Comparison of ENCODE assay signal across 21 cellular contexts in the genomic region with DNA sequence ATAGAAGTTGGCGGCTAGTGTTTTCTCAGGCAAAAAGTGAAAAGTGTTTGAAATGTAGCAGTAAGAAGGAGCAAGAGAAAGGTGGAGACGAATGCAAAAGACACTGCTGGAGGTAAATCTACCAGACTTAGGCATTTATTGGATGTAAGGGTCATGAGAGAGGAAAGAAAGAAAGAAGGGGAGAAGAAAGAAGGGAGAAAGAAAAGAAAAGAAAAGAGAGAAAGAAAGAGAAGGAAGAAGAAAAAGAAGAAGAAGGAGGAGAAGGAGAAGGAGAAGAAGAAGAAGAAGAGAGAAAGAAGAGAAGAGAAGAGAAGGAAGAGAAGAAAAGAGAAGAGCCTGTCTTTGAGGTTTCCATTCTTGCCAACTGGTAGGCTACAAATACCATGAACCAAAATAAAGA. TPM values are rescaled to one million over a fixed set of nuclear protein-coding genes. Genes with fewer than 3 reads are reported as not detected.
DNase-seq lines count a peak whose midpoint lies in the region; ATAC-seq, FAIRE-seq and TF ChIP-seq lines count a peak whose summit lies in the region.
"Had no signal": no experiment of that assay in that cellular context is flagged by ENCODE, and none has a peak within 500 bp of the region (broad histone marks: within the 10 kb centered on the region; RNA-seq: fewer than 3 reads in every experiment).

No MANE protein-coding gene starts in this region.

- H3K36me3 ChIP-seq in HEK293 (ENCODE audit: control insufficient read depth in 2 of 2, insufficient read depth in 1 of 2, low read length in 2 of 2) (no peaks in the 10 kb centered on the region), K562 (ENCODE audit: control insufficient read depth, insufficient read depth, low read length) (no peaks in the 10 kb centered on the region)
- H3K36me3 ChIP-seq: BLaER1 treated with 17β-estradiol and CSF1 and Interleukin-3, amounts not matched to agents 10 nM and 100 nM had no signal

- H3K79me2 ChIP-seq in K562 (ENCODE audit: control insufficient read depth, insufficient read depth, low read length): no peaks in the 10 kb centered on the region

- peaks cover 3% of the 10 kb centered on the region for H3K27me3 Mint-ChIP-seq in memory B cell
- H3K27me3 Mint-ChIP-seq: B cell had no signal

- H3K4me3 Mint-ChIP-seq in memory B cell: no peak overlapping the region
- H3K4me3 Mint-ChIP-seq: B cell; CD4-positive, alpha-beta T cell; CD8-positive, alpha-beta T cell had no signal

- FAIRE-seq in K562 (lab: Jason Lieb, UNC): no peak
- FAIRE-seq: A549, D721Med, G401.6, GM12891, GM18507 had no signal

- H3K9me3 Mint-ChIP-seq in memory B cell: peaks cover 3% of the 10 kb centered on the region
- H3K9me3 Mint-ChIP-seq: CD4-positive, alpha-beta T cell; CD8-positive, alpha-beta T cell had no signal

- no peak for TF ChIP-seq EP300 in K562 (IDR thresholded peaks at IDR 0.05; ENCODE audit: low read length)

- peak overlapping the region; percentile 14 for H3K27ac Mint-ChIP-seq in memory B cell
- H3K27ac Mint-ChIP-seq: B cell; CD4-positive, alpha-beta T cell; CD8-positive, alpha-beta T cell had no signal

- H3K27ac ChIP-seq in HEK293 (ENCODE audit: extremely low read depth, low read depth, low read length) (no peak overlapping the region), K562 (ENCODE audit: extremely low read depth, low read depth, low read length) (no peak overlapping the region)
- H3K27ac ChIP-seq: 22Rv1; A549; BLaER1 treated with 17β-estradiol and CSF1 and Interleukin-3, amounts not matched to agents 10 nM and 100 nM; C4-2B had no signal

- POLR2A ChIA-PET in HEK293 (lab: Yijun Ruan, JAX): no interaction called here
- POLR2A ChIA-PET in K562 (lab: Yijun Ruan, JAX): no interaction called here

- no TSS peak for BruUV-seq in K562 (replicated peaks; lab: Mats Ljungman, UMichigan)

- in situ Hi-C loops in K562 (cut with MboI): no loop called here

- H3K4me3 ChIP-seq in HEK293 (ENCODE audit: low read depth, low read length) (no peak overlapping the region), K562 (no peak overlapping the region)
- H3K4me3 ChIP-seq: A549; BLaER1 treated with 17β-estradiol and CSF1 and Interleukin-3, amounts not matched to agents 10 nM and 100 nM had no signal

- no peak overlapping the region for H2AFZ ChIP-seq in K562 (ENCODE audit: low read depth, low read length)

- no peaks in the 10 kb centered on the region for H3K36me3 Mint-ChIP-seq in memory B cell
- H3K36me3 Mint-ChIP-seq: CD8-positive, alpha-beta T cell had no signal

- ATAC-seq in K562: no peak
- ATAC-seq in memory B cell (ENCODE audit: low read depth): no peak
- ATAC-seq in GM18502 (IDR thresholded peaks at IDR 0.05; ENCODE audit: poor library complexity, unreplicated experiment): no peak
- ATAC-seq: A549; CD8-positive, alpha-beta T cell had no signal

- H3K27me3 ChIP-seq in K562 (ENCODE audit: control insufficient read depth in 2 of 2, insufficient read depth in 2 of 2, low read length in 2 of 2): no peaks in the 10 kb centered on the region

- DNase-seq in K562 (ENCODE audit: extremely low read depth in 1 of 4, low spot score in 3 of 4): no peak
- no peak for DNase-seq in memory B cell (ENCODE audit: low spot score in 2 of 2)
- no peak for DNase-seq in NCI-H446 treated with DMSO at 0.1 percent for 48 hours (lab: John Stamatoyannopoulos, UW)
- DNase-seq: AML-193; Caco-2; Calu3; CD4-positive, alpha-beta T cell; CD8-positive, alpha-beta T cell; DMS79 treated with DMSO at 0.1 percent for 48 hours; GF-D8 had no signal

- peaks cover 3% of the 10 kb centered on the region for H3K4me1 Mint-ChIP-seq in memory B cell
- H3K4me1 Mint-ChIP-seq: B cell had no signal

- no CpG with 5 or more reads among the region's 2 CpGs for WGBS in K562 (ENCODE audit: insufficient coverage, low coverage, missing lambda C conversion rate)

- TF ChIP-seq RAD21 in K562 (CRISPR knock-in tag; conservative IDR thresholded peaks at IDR 0.05 in 1 of 2, IDR thresholded peaks at IDR 0.05 in 1 of 2): no peak

- TF ChIP-seq CTCF in HEK293 (tag by site-specific recombination; IDR thresholded peaks at IDR 0.05): no peak
- TF ChIP-seq CTCF in K562 (IDR thresholded peaks at IDR 0.05 in 2 of 3, conservative IDR thresholded peaks at IDR 0.05 in 1 of 3; ENCODE audit: insufficient read depth in 2 of 3, low read depth in 1 of 3, low read length in 3 of 3): no peak

- TF ChIP-seq POLR2A in K562 (conservative IDR thresholded peaks at IDR 0.05): no peak

- H3K4me1 ChIP-seq in HEK293 (ENCODE audit: control insufficient read depth, insufficient read depth, low read length) (no peaks in the 10 kb centered on the region), K562 (replicated peaks in 1 of 2; ENCODE audit: control insufficient read depth in 2 of 2, insufficient read depth in 2 of 2, low read length in 2 of 2) (no peaks in the 10 kb centered on the region; a peak in 1 of 5 replicates)
- H3K4me1 ChIP-seq: A549 had no signal

- H3K9me1 ChIP-seq in K562 (ENCODE audit: control insufficient read depth, insufficient read depth, low read length): no peaks in the 10 kb centered on the region

- H4K20me1 ChIP-seq in K562 (replicated peaks; ENCODE audit: control insufficient read depth, insufficient read depth, low read length): no peaks in the 10 kb centered on the region
- H4K20me1 ChIP-seq: BLaER1 treated with 17β-estradiol and CSF1 and Interleukin-3, amounts not matched to agents 10 nM and 100 nM had no signal

- intact Hi-C loops in K562 (cut with micrococcal nuclease): no loop called here

- no peak overlapping the region for H3K9ac ChIP-seq in K562 (ENCODE audit: insufficient read depth in 1 of 2, low read depth in 2 of 2, low read length in 2 of 2)
- H3K9ac ChIP-seq: BLaER1 treated with 17β-estradiol and CSF1 and Interleukin-3, amounts not matched to agents 10 nM and 100 nM had no signal

- no peak overlapping the region for H3K4me2 ChIP-seq in K562 (ENCODE audit: insufficient read depth, low read length)
- H3K4me2 ChIP-seq: A549; BLaER1 treated with 17β-estradiol and CSF1 and Interleukin-3, amounts not matched to agents 10 nM and 100 nM had no signal

- H3K9me3 ChIP-seq in HEK293 (ENCODE audit: control insufficient read depth, insufficient read depth, low read depth, low read length) (no peaks in the 10 kb centered on the region), K562 (replicated peaks; ENCODE audit: control insufficient read depth, insufficient read depth, low read depth, low read length) (no peaks in the 10 kb centered on the region)
- H3K9me3 ChIP-seq: A549, Caco-2 had no signal

- CTCF ChIA-PET in HEK293 (lab: Yijun Ruan, JAX) (no interaction called here), K562 (lab: Yijun Ruan, JAX; ENCODE audit: low intra/inter-chr PET ratio) (no interaction called here)

TF ChIP-seq in HEK293, 187 proteins besides CTCF, POLR2A, EP300 and RAD21:
- TF ChIP-seq ZNF366 (tag by site-specific recombination; conservative IDR thresholded peaks at IDR 0.05) (peak; percentile 65; the same call in 1 of the 2 replicates), ZNF776 (tag by site-specific recombination; IDR thresholded peaks at IDR 0.05; ENCODE audit: borderline replicate concordance) (0 out of 2 replicates have a peak, but pooled peaks have one; percentile 38), PRDM1 (tag by site-specific recombination; IDR thresholded peaks at IDR 0.05) (peak; percentile 78), ZNF37A (tag by site-specific recombination; IDR thresholded peaks at IDR 0.05) (no peak)

TF ChIP-seq in K562, 482 proteins besides CTCF, POLR2A, EP300 and RAD21:
- TF ChIP-seq ZNF512 (tag; IDR thresholded peaks at IDR 0.05) (peak; percentile 77), PHF8 (IDR thresholded peaks at IDR 0.05; ENCODE audit: borderline replicate concordance, low read length) (no peak)

RNA-seq across cellular contexts. Expression of gene OPHN1, which starts 31.2 kb away (rescaled TPM):
- 2.5 and 2.9 TPM in 2 replicates for total RNA-seq in K562 (2011; cell fraction: chromatin; rRNA removed; ENCODE audit: low replicate concordance)
- 1.2 and 2.2 TPM in 2 replicates for total RNA-seq in K562 (2011; cell fraction: nucleolus; rRNA removed)
- 2.3 and 2.4 TPM in 2 replicates for total RNA-seq in K562 (2011; cell fraction: nucleoplasm; rRNA removed)
- total RNA-seq in K562 (2014; rRNA removed) (1.00 and 1.1 TPM in 2 replicates), K562 (2014; rRNA removed; fragmentation: Illumina TruSeq; extraction: Trizol) (1.1 and 1.2 TPM in 2 replicates), K562 (2015; rRNA removed; fragmentation: Illumina TruSeq; extraction: Trizol) (1.6 and 1.8 TPM in 2 replicates), K562 (2021) (1.4 and 1.8 TPM in 2 replicates)
- polyA plus RNA-seq in K562 (2011; rRNA removed) (0.96 and 1.0 TPM in 2 replicates), K562 (2014; fragmentation: Illumina TruSeq; extraction: Trizol) (1.3 and 1.6 TPM in 2 replicates), K562 (2014; fragmentation: Nextera tagmentation; extraction: Ambion mirVana) (under 1 TPM; 0.28 to 0.42 TPM), K562 (2014; rRNA removed) (0.49 and 0.85 TPM in 2 replicates)
- 0.52 and 0.66 TPM in 2 replicates for polyA plus RNA-seq in K562 (2011; cell fraction: cytosol; rRNA removed)
- 1.6 and 2.6 TPM in 2 replicates for polyA plus RNA-seq in K562 (2011; cell fraction: nucleus; rRNA removed)
- 1.5 and 2.1 TPM in 2 replicates for polyA plus RNA-seq in K562 (2012)
- 2.0 and 4.8 TPM in 2 replicates for polyA minus RNA-seq in K562 (2011; rRNA and poly(A)+ RNA removed)
- polyA minus RNA-seq in K562 (2011; cell fraction: cytosol; rRNA and poly(A)+ RNA removed): 4.2 TPM in 2 replicates
- polyA minus RNA-seq in K562 (2011; cell fraction: nucleus; rRNA and poly(A)+ RNA removed): 2.3 and 4.0 TPM in 2 replicates
- total RNA-seq: CD4-positive, alpha-beta T cell had no signal
